In genomic region chr16:25449802-25450201, GRCh38 we compare ENCODE assay signal across 8 cellular contexts.
"Had no signal": no experiment of that assay in that cellular context is flagged by ENCODE, and none has a peak within 500 bp of the region (broad histone marks: within the 10 kb centered on the region; RNA-seq: fewer than 3 reads in every experiment).

No MANE protein-coding gene starts in this region.

- H3K27ac Mint-ChIP-seq: GM23338, H9 had no signal

- FAIRE-seq: H1, H54, HTR-8/SVneo had no signal

- H3K9ac ChIP-seq: KMS-11 had no signal

- H3K4me1 Mint-ChIP-seq: GM23338, H9 had no signal

- H3K4me3 ChIP-seq: GM23338 had no signal

- H2AFZ ChIP-seq: GM23338 had no signal

- H3K27ac ChIP-seq: KMS-11 had no signal

- ATAC-seq: GM23338 had no signal

- H3K4me2 ChIP-seq: GM23338, KMS-11 had no signal

- H3K4me3 Mint-ChIP-seq: GM23338, H9 had no signal

- DNase-seq: H9, HCEC 1CT, KBM-7 had no signal
